ENCODE assay signal across 8 cellular contexts in the genomic region with DNA sequence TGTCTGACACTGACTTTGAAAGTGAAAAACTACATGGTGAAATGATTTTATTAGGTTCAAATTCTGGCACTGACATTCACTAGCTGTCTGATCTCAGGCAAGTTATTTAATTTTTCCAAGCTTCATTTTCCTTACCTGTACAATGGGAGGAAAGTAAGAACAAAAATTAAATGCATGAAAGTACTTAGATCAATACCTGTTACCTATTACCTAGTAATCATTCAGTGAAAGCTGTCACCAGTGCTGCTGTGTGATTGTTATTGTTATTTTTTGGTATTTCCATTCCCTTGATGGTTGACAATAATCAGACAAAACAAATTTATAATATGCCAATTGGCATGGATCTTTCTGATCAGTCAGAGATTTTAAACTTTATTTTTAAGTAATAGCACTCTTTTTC. TPM values are rescaled to one million over a fixed set of nuclear protein-coding genes. Genes with fewer than 3 reads are reported as not detected.
"Had no signal": no experiment of that assay in that cellular context is flagged by ENCODE, and none has a peak within 500 bp of the region (broad histone marks: within the 10 kb centered on the region; RNA-seq: fewer than 3 reads in every experiment).

No MANE protein-coding gene starts in this region.

- FAIRE-seq: GM12878, GM12891, GM12892, GM18507, GM19239 had no signal

- ATAC-seq: GM12878 had no signal

- DNase-seq: GDM1, GF-D8 had no signal

- H3K4me3 ChIP-seq: GM12878 had no signal

RNA-seq across cellular contexts. Expression of gene C8A, which starts 1.6 kb away (rescaled TPM):
- total RNA-seq: G401, GM12878 had no signal
- polyA plus RNA-seq: GM12878 had no signal

RNA-seq across cellular contexts. Expression of gene FYB2, which starts 37.0 kb away (rescaled TPM):
- total RNA-seq: G401 had no signal
